In the genomic region with DNA sequence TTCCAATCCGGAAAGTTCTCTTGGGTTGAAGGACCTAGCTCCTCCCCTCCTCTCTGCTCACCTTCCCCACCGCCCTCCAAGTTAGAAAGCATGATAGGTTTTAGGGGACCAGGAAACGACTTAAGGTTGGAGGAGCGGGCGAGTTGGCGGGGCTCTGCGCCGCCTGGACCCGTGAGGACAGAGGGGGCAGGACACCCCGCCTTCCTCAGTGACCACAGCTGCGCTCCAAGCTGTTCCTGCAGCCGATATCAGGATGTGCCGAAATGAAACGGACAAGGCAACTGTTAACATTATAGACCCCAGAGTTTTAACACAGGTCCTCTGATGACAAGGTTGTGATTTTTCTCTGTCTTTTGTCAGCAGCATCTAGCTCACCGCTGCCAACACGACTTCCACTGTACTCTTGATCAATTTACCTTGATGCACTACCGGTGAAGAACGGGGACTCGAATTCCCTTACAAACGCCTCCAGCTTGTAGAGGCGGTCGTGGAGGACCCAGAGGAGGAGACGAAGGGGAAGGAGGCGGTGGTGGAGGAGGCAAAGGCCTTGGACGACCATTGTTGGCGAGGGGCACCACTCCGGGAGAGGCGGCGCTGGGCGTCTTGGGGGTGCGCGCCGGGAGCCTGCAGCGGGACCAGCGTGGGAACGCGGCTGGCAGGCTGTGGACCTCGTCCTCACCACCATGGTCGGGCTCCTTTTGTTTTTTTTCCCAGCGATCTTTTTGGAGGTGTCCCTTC, we compare ENCODE assay signal across 12 cellular contexts. TPM values are rescaled to one million over a fixed set of nuclear protein-coding genes. Genes with fewer than 3 reads are reported as not detected.
DNase-seq lines count a peak whose midpoint lies in the region; ATAC-seq and TF ChIP-seq lines count a peak whose summit lies in the region.
"Had no signal": no experiment of that assay in that cellular context is flagged by ENCODE, and none has a peak within 500 bp of the region (broad histone marks: within the 10 kb centered on the region; RNA-seq: fewer than 3 reads in every experiment).

A gene (plus strand): TSS at position 228 of the 738 bp plus-strand sequence. CDS start 456 bp downstream, at position 684.

- no peaks in the 10 kb centered on the region for H3K79me2 ChIP-seq in mammary epithelial cell (ENCODE audit: insufficient read depth, low read length)

- H3K27ac ChIP-seq in mammary epithelial cell (ENCODE audit: insufficient read depth, low read depth, low read length) (no peak within 1 kb of the TSS), breast epithelium (no peak within 1 kb of the TSS), dorsolateral prefrontal cortex (peak within 1 kb of the TSS in 32 of 59 donors; percentile 12 to 80 (median 44)), temporal lobe (ENCODE audit: low read depth, low read length) (peak within 1 kb of the TSS; percentile 45)

- H3K27me3 ChIP-seq in mammary epithelial cell (ENCODE audit: insufficient read depth, low read length), result peaks cover 24% of the 10 kb centered on the region
- peaks cover 2 to 39% of the 10 kb centered on the region in 2 donors for H3K27me3 ChIP-seq in breast epithelium
- H3K27me3 ChIP-seq in dorsolateral prefrontal cortex, result peaks cover 0 to 38% (median 12%) of the 10 kb centered on the region in 45 donors
- H3K27me3 ChIP-seq in kidney epithelial cell (ENCODE audit: control insufficient read depth, insufficient read depth, low read length), result peaks cover 29% of the 10 kb centered on the region

- peak within 1 kb of the TSS in 2 of 7 donors; percentile 2 to 65 for H3K27ac Mint-ChIP-seq in CD14-positive monocyte
- H3K27ac Mint-ChIP-seq: naive B cell had no signal

- peak within 1 kb of the TSS; percentile 56 for H3K4me2 ChIP-seq in mammary epithelial cell (ENCODE audit: insufficient read depth, low read depth, low read length)

- intact Hi-C loops in mammary epithelial cell (cut with micrococcal nuclease) (loop anchor here (2.0 kb wide), 1 partner anchor 62 kb away; no protein-coding TSS in a partner anchor), breast epithelium (cut with DNase I; ENCODE audit: low total_unique reads) (no loop called here), dorsolateral prefrontal cortex (cut with DNase I) (loop anchor here in 1 of 2 donors (5.0 kb wide), 1 partner anchor 478 kb away; no protein-coding TSS in a partner anchor), CD14-positive monocyte (cut with micrococcal nuclease) (no loop called here)

- DNase-seq in mammary epithelial cell (no peak), breast epithelium (ENCODE audit: low spot score in 2 of 2) (no peak), dorsolateral prefrontal cortex (peak in 5 of 10 donors; percentile 9 to 49 (median 42)), kidney epithelial cell (ENCODE audit: low read depth) (no peak), NCI-H1417 treated with DMSO at 0.1 percent for 48 hours (lab: John Stamatoyannopoulos, UW) (no peak), CD14-positive monocyte (ENCODE audit: low spot score) (no peak)
- DNase-seq: AML-193, NCI-H1694 had no signal

- no peak for ATAC-seq in GM21786 (IDR thresholded peaks at IDR 0.05; ENCODE audit: unreplicated experiment)

- H3K9me3 ChIP-seq in mammary epithelial cell (replicated peaks; ENCODE audit: insufficient read depth, low read length) (no peaks in the 10 kb centered on the region), breast epithelium (no peaks in the 10 kb centered on the region)
- H3K9me3 ChIP-seq: HAP-1 had no signal

- TF ChIP-seq POLR2A in breast epithelium (IDR thresholded peaks at IDR 0.05), result no peak

- peak within 1 kb of the TSS in 1 of 2 donors; percentile 80 for H3K4me3 Mint-ChIP-seq in CD14-positive monocyte

- H2AFZ ChIP-seq in mammary epithelial cell (ENCODE audit: low read depth, low read length), result peak within 1 kb of the TSS; percentile 24

- H3K9me3 Mint-ChIP-seq in CD14-positive monocyte, result peaks cover 0 to 18% (median 8%) of the 10 kb centered on the region in 7 donors

- H3K36me3 ChIP-seq in mammary epithelial cell (ENCODE audit: insufficient read depth, low read length) (no peaks in the 10 kb centered on the region), breast epithelium (no peaks in the 10 kb centered on the region), kidney epithelial cell (ENCODE audit: control insufficient read depth, insufficient read depth, low read length) (no peaks in the 10 kb centered on the region)
- H3K36me3 ChIP-seq: HAP-1 had no signal

- dilution Hi-C loops in mammary epithelial cell (cut with HindIII; ENCODE audit: low sequenced_read_pairs), result no loop called here

- H3K36me3 Mint-ChIP-seq in CD14-positive monocyte, result no peaks in the 10 kb centered on the region

- TF ChIP-seq CTCF in mammary epithelial cell (conservative IDR thresholded peaks at IDR 0.05 in 1 of 2, IDR thresholded peaks at IDR 0.05 in 1 of 2; ENCODE audit: extremely low read depth in 1 of 2, insufficient read depth in 1 of 2, low read depth in 1 of 2, low read length in 2 of 2) (no peak), breast epithelium (IDR thresholded peaks at IDR 0.05) (no peak), dorsolateral prefrontal cortex (IDR thresholded peaks at IDR 0.05 in 54 of 56, conservative IDR thresholded peaks at IDR 0.05 in 2 of 56; ENCODE audit: low read depth in 1 of 56, partially characterized antibody in 56 of 56) (no peak), kidney epithelial cell (IDR thresholded peaks at IDR 0.05; ENCODE audit: insufficient read depth, low read length, poor library complexity, severe bottlenecking) (no peak), CD14-positive monocyte (IDR thresholded peaks at IDR 0.05) (no peak)

- peaks cover 34 to 38% (median 35%) of the 10 kb centered on the region in 3 donors for H3K27me3 Mint-ChIP-seq in CD14-positive monocyte (ENCODE audit: low read depth in 3 of 3)

- H3K4me3 ChIP-seq in mammary epithelial cell (replicated peaks in 1 of 3; ENCODE audit: insufficient read depth in 1 of 3, low read depth in 2 of 3, low read length in 3 of 3) (peak within 1 kb of the TSS in 1 of 3 experiments; percentile 7), breast epithelium (peak within 1 kb of the TSS in 1 of 3 donors; percentile 30), dorsolateral prefrontal cortex (peak within 1 kb of the TSS; percentile 17 to 67 (median 51)), kidney epithelial cell (ENCODE audit: low read depth, low read length) (peak within 1 kb of the TSS; percentile 18)
- H3K4me3 ChIP-seq: HAP-1 had no signal

- peaks cover 2% of the 10 kb centered on the region for H4K20me1 ChIP-seq in mammary epithelial cell (ENCODE audit: insufficient read depth, low read length)

- no peak within 1 kb of the TSS for H3K9ac ChIP-seq in mammary epithelial cell (ENCODE audit: insufficient read depth, low read length)

- peaks cover 2% of the 10 kb centered on the region for H3K4me1 Mint-ChIP-seq in CD14-positive monocyte

- BruUV-seq in mammary epithelial cell (replicated peaks; lab: Mats Ljungman, UMichigan), result no TSS peak

- CTCF ChIA-PET in mammary epithelial cell (lab: Charles Lee; ENCODE audit: low non-redundant PET), result no interaction called here

- no peaks in the 10 kb centered on the region for H3K4me1 ChIP-seq in mammary epithelial cell (ENCODE audit: insufficient read depth, low read length)
- H3K4me1 ChIP-seq in breast epithelium, result no peaks in the 10 kb centered on the region
- H3K4me1 ChIP-seq: HAP-1 had no signal

- WGBS in mammary epithelial cell (ENCODE audit: low coverage, missing lambda C conversion rate), result 5% methylated on average over 29 of the region's 40 CpGs

- in situ Hi-C loops in mammary epithelial cell (cut with MboI; ENCODE audit: low sequenced_read_pairs in 2 of 2), result loop anchor here in 1 of 2 donors (25.0 kb wide), 1 partner anchor 658 kb away; no protein-coding TSS in a partner anchor

RNA-seq across cellular contexts. Expression of the gene that starts here (rescaled TPM):
- total RNA-seq in mammary epithelial cell, result not detected
- polyA plus RNA-seq in mammary epithelial cell, result not detected
- polyA minus RNA-seq in mammary epithelial cell, result not detected
- under 1 TPM in 2 of 3 donors, not detected in 1; 0.15 to 0.16 TPM for total RNA-seq in breast epithelium
- 10 to 100 TPM; 10.7 to 44.3 (median 26.8) TPM for total RNA-seq in dorsolateral prefrontal cortex
- under 0.01 TPM in 1 of 2 replicates, not detected in the other for total RNA-seq in kidney epithelial cell
- total RNA-seq in temporal lobe, result 12.8 TPM
- polyA plus RNA-seq in CD14-positive monocyte, result not detected

Comparison
In these comparisons a context has a peak if more than half of its experiments do, and no peak if none do; other contexts are left out.
1. RNA of the gene that starts here (total RNA-seq): 10.7 to 44.3 TPM in dorsolateral prefrontal cortex and 12.8 TPM in temporal lobe (single experiment); 0.15 to 0.16 TPM in breast epithelium, not detected in mammary epithelial cell and under 0.01 TPM in kidney epithelial cell; every median in the first group is over 10 times any median in the second.
2. H3K27ac ChIP-seq: peak in dorsolateral prefrontal cortex (32 of 59) and temporal lobe (single experiment); none in mammary epithelial cell (single experiment) and breast epithelium (0 of 2).